ENCODE assay signal across 10 cellular contexts in genomic region chr16:53991181-53992056, GRCh38.
DNase-seq lines count a peak whose midpoint lies in the region; ATAC-seq, FAIRE-seq and TF ChIP-seq lines count a peak whose summit lies in the region.
"Had no signal": no experiment of that assay in that cellular context is flagged by ENCODE, and none has a peak within 500 bp of the region (broad histone marks: within the 10 kb centered on the region; RNA-seq: fewer than 3 reads in every experiment).

No MANE protein-coding gene starts in this region.

- H3K9me3 ChIP-seq in right cardiac atrium (ENCODE audit: control insufficient read depth, low read length) (no peaks in the 10 kb centered on the region), T-helper 17 cell (ENCODE audit: control insufficient read depth, low read length, poor library complexity, severe bottlenecking) (no peaks in the 10 kb centered on the region)

- intact Hi-C loops in right cardiac atrium (cut with DNase I) (no loop called here), Right ventricle myocardium inferior (cut with DNase I) (no loop called here)

- H3K4me3 ChIP-seq in right cardiac atrium (ENCODE audit: low read length), result no peak overlapping the region
- no peak overlapping the region for H3K4me3 ChIP-seq in coronary artery

- H3K27ac Mint-ChIP-seq in T-helper 17 cell, result peak overlapping the region; percentile 70
- H3K27ac Mint-ChIP-seq: CD4-positive, alpha-beta T cell had no signal

- ATAC-seq in right cardiac atrium (peak; percentile 37 to 50), Right ventricle myocardium inferior (no peak), T-helper 17 cell (no peak), GM18502 (IDR thresholded peaks at IDR 0.05; ENCODE audit: poor library complexity, unreplicated experiment) (no peak)

- no peak overlapping the region for H3K4me3 Mint-ChIP-seq in T-helper 17 cell
- H3K4me3 Mint-ChIP-seq: CD4-positive, alpha-beta T cell; IgD-negative memory B cell had no signal

- no peaks in the 10 kb centered on the region for H3K27me3 Mint-ChIP-seq in T-helper 17 cell
- H3K27me3 Mint-ChIP-seq: CD4-positive, alpha-beta T cell; IgD-negative memory B cell had no signal

- H3K4me1 Mint-ChIP-seq in T-helper 17 cell, result peaks cover 10% of the 10 kb centered on the region
- H3K4me1 Mint-ChIP-seq: IgD-negative memory B cell had no signal

- DNase-seq in right cardiac atrium (peak in 1 of 3 donors; percentile 54), Right ventricle myocardium inferior (ENCODE audit: missing footprints) (no peak), T-helper 17 cell (no peak), kidney tubule cell (ENCODE audit: low spot score) (peak; percentile 55), coronary artery (ENCODE audit: low spot score) (no peak), H54 (ENCODE audit: insufficient read length, low spot score) (no peak)
- no peak for DNase-seq in stimulated activated CD4-positive, alpha-beta T cell treated with anti-CD3 and anti-CD28 coated beads, Interleukin-1b, Interleukin-23, amount 100 ng/mL, for 48 hours
- DNase-seq: CD4-positive, alpha-beta T cell had no signal

- H3K36me3 Mint-ChIP-seq in T-helper 17 cell (ENCODE audit: low read depth), result peaks cover 6% of the 10 kb centered on the region

- TF ChIP-seq CTCF in coronary artery (IDR thresholded peaks at IDR 0.05), result no peak

- no peak for FAIRE-seq in H54 (lab: Jason Lieb, UNC)

- H3K27ac ChIP-seq in right cardiac atrium (ENCODE audit: low read length) (no peak overlapping the region), coronary artery (no peak overlapping the region)

- TF ChIP-seq POLR2A in H54 (IDR thresholded peaks at IDR 0.05; ENCODE audit: low read depth, low read length), result no peak

- H3K4me1 ChIP-seq in right cardiac atrium (ENCODE audit: control insufficient read depth, insufficient read depth, low read length), result peaks cover 6% of the 10 kb centered on the region

- 55% methylated on average over 11 of the region's 11 CpGs for WGBS in right cardiac atrium

- H3K27me3 ChIP-seq in right cardiac atrium (ENCODE audit: control insufficient read depth, insufficient read depth), result no peaks in the 10 kb centered on the region

Comparison
In these comparisons a context has a peak if more than half of its experiments do, and no peak if none do; other contexts are left out.
1. ATAC-seq: peak in right cardiac atrium (2 of 2); none in Right ventricle myocardium inferior (single experiment), T-helper 17 cell (single experiment) and GM18502 (single experiment).